Comparison of ENCODE assay signal across 8 cellular contexts in the genomic region with DNA sequence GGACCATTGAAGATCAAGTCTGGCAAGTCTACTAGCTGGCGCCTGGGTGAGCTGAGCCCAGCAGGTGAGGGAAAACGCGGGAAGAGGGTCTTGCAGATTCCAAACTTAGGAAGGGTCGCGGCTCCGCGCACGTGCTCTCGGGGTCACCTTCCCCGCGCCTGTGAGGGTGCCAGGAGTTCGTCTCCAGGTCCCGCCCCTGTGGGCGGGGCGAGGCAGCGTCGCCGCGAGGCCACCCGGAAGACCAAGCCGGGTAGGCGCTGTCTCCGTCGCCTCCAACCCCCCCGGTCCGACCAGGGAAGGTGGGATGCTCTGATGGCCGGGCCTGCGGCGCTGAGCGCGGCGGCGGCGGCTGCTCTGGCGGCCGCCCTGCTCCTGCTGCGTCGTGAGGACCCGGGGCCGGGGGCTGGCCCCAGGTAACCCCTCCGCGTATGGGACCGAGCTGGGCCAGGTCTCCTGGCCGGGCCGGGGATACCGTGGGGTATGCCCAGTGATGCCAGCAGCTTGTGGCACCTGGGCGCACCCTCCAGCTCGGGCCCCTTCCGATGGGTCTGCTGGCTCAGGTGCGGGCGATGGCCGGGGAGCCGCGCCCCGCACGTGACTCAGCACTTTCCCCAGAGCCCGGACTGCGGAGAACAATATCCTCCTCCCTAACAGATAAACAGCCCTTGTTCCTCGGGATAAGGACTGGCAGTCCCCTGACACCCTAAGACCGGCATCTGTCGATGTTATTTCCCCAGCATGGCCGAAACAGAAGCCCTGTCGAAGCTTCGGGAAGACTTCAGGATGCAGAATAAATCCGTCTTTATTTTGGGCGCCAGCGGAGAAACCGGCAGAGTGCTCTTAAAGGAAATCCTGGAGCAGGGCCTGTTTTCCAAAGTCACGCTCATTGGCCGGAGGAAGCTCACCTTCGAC. TPM values are rescaled to one million over a fixed set of nuclear protein-coding genes. Genes with fewer than 3 reads are reported as not detected.
DNase-seq lines count a peak whose midpoint lies in the region; ATAC-seq and TF ChIP-seq lines count a peak whose summit lies in the region.

HTATIP2 (plus strand) TSS at position 215 of the 912 bp plus-strand sequence; CDS start at position 739, 524 bp downstream.

- no peak within 1 kb of the TSS for H3K27ac ChIP-seq in MM.1S (ENCODE audit: low read length)

- H3K9me3 ChIP-seq in MM.1S (replicated peaks; ENCODE audit: insufficient read depth, low read length), result no peaks in the 10 kb centered on the region

- peaks cover 6% of the 10 kb centered on the region; the same call in 1 of the 2 replicates for H3K36me3 Mint-ChIP-seq in WTC11

- peaks cover 44% of the 10 kb centered on the region for H3K27me3 Mint-ChIP-seq in WTC11 (ENCODE audit: low read depth)

- peak within 1 kb of the TSS; percentile 75 for H3K4me3 Mint-ChIP-seq in WTC11

- ATAC-seq in GM21786 (IDR thresholded peaks at IDR 0.05; ENCODE audit: unreplicated experiment), result peak; percentile 90
- ATAC-seq in WTC11, result peak; percentile 82

- H2AFZ ChIP-seq in MM.1S (ENCODE audit: low read length), result peak within 1 kb of the TSS; percentile 93

- no peaks in the 10 kb centered on the region for H3K27me3 ChIP-seq in MM.1S (replicated peaks; ENCODE audit: insufficient read depth, low read length)

- H3K9me2 ChIP-seq in MM.1S (replicated peaks; ENCODE audit: insufficient read depth, low read length), result no peaks in the 10 kb centered on the region

- in situ Hi-C loops in G401 (cut with HindIII; ENCODE audit: low sequenced_read_pairs), result no loop called here

- H3K79me2 ChIP-seq in MM.1S (ENCODE audit: low read length), result no peaks in the 10 kb centered on the region

- POLR2A ChIA-PET in WTC11 (lab: Charles Lee), result no interaction called here

- CTCF ChIA-PET in WTC11 (lab: Charles Lee), result interaction anchor here (1.0 to 3.6 kb wide), 5 partner anchors 9 to 246 kb away, joined by 4 to 14 read pairs (median 6); no protein-coding TSS in a partner anchor

- peak; percentile 52 for DNase-seq in G401 (ENCODE audit: low spot score)
- DNase-seq in MM.1S, result peak; percentile 50
- DNase-seq in WTC11 (ENCODE audit: low spot score), result peak; percentile 67
- peak; percentile 57 to 63 for DNase-seq in cardiac fibroblast (ENCODE audit: low read depth in 2 of 2)
- peak; percentile 77 for DNase-seq in islet precursor cell
- DNase-seq in stimulated activated CD4-positive, alpha-beta T cell treated with anti-CD3 and anti-CD28 coated beads, Interleukin-12 subunit alpha, Interleukin-12 subunit beta, amount 100 ng/mL, for 24 hours (ENCODE audit: low read depth in 2 of 2), result peak; percentile 59 to 66
- no peak for DNase-seq in NCI-H226

- H3K4me2 ChIP-seq in MM.1S (ENCODE audit: low read depth, low read length), result peak within 1 kb of the TSS; percentile 95

- H3K4me1 ChIP-seq in MM.1S (ENCODE audit: low read length), result peaks cover 9% of the 10 kb centered on the region; the same call in 1 of the 2 replicates

- peak within 1 kb of the TSS; percentile 67 for H3K9ac ChIP-seq in MM.1S (ENCODE audit: low read length)

- H3K4me3 ChIP-seq in MM.1S (ENCODE audit: low read length) (peak within 1 kb of the TSS; percentile 74), cardiac fibroblast (replicated peaks in 1 of 2; ENCODE audit: low read depth in 2 of 2, low read length in 2 of 2) (peak within 1 kb of the TSS; percentile 63)

- peak within 1 kb of the TSS; percentile 25 for H3K27ac Mint-ChIP-seq in WTC11

- no peaks in the 10 kb centered on the region for H3K9me3 Mint-ChIP-seq in WTC11

- no peaks in the 10 kb centered on the region for H3K36me3 ChIP-seq in MM.1S (replicated peaks; ENCODE audit: insufficient read depth, low read length)

- no peak for TF ChIP-seq CTCF in MM.1S (IDR thresholded peaks at IDR 0.05; ENCODE audit: low read length)
- TF ChIP-seq CTCF in WTC11 (IDR thresholded peaks at IDR 0.05), result no peak
- TF ChIP-seq CTCF in cardiac fibroblast (IDR thresholded peaks at IDR 0.05; ENCODE audit: low read depth, low read length), result no peak

- peaks cover 35% of the 10 kb centered on the region for H3K4me1 Mint-ChIP-seq in WTC11

- H3F3A ChIP-seq in MM.1S (ENCODE audit: insufficient read depth, low read length), result no peaks in the 10 kb centered on the region

- H4K20me1 ChIP-seq in MM.1S (ENCODE audit: insufficient read depth, low read length), result no peaks in the 10 kb centered on the region

TF ChIP-seq in WTC11, 78 proteins besides CTCF, POLR2A, EP300 and RAD21 (continues in another document):
- TF ChIP-seq TEAD1 (CRISPR knock-in tag; IDR thresholded peaks at IDR 0.05) (peak; percentile 92; the same call in 1 of the 2 replicates), PRRX2 (CRISPR knock-in tag; IDR thresholded peaks at IDR 0.05) (0 out of 2 replicates have a peak, but pooled peaks have one; percentile 36), CDX4 (CRISPR knock-in tag; IDR thresholded peaks at IDR 0.05; ENCODE audit: borderline replicate concordance) (no peak), FOXP1 (CRISPR knock-in tag; IDR thresholded peaks at IDR 0.05; ENCODE audit: borderline replicate concordance) (peak; percentile 95), ZNF263 (CRISPR knock-in tag; IDR thresholded peaks at IDR 0.05; ENCODE audit: low read depth) (0 out of 2 replicates have a peak, but pooled peaks have one; percentile 6), ZNF232 (CRISPR knock-in tag; IDR thresholded peaks at IDR 0.05) (no peak), ZNF121 (CRISPR knock-in tag; IDR thresholded peaks at IDR 0.05) (no peak), MXD4 (CRISPR knock-in tag; IDR thresholded peaks at IDR 0.05; ENCODE audit: borderline replicate concordance) (no peak), SMAD4 (CRISPR knock-in tag; IDR thresholded peaks at IDR 0.05) (no peak), STAT6 (CRISPR knock-in tag; conservative IDR thresholded peaks at IDR 0.05; ENCODE audit: low read depth) (no peak), GABPB1 (CRISPR knock-in tag; IDR thresholded peaks at IDR 0.05) (no peak), ATF2 (CRISPR knock-in tag; IDR thresholded peaks at IDR 0.05; ENCODE audit: borderline replicate concordance, low read depth) (no peak)
- TF ChIP-seq, protein P1, sequence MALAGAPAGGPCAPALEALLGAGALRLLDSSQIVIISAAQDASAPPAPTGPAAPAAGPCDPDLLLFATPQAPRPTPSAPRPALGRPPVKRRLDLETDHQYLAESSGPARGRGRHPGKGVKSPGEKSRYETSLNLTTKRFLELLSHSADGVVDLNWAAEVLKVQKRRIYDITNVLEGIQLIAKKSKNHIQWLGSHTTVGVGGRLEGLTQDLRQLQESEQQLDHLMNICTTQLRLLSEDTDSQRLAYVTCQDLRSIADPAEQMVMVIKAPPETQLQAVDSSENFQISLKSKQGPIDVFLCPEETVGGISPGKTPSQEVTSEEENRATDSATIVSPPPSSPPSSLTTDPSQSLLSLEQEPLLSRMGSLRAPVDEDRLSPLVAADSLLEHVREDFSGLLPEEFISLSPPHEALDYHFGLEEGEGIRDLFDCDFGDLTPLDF (CRISPR knock-in tag; IDR thresholded peaks at IDR 0.05), result peak; percentile 68
- TF ChIP-seq, protein P2, sequence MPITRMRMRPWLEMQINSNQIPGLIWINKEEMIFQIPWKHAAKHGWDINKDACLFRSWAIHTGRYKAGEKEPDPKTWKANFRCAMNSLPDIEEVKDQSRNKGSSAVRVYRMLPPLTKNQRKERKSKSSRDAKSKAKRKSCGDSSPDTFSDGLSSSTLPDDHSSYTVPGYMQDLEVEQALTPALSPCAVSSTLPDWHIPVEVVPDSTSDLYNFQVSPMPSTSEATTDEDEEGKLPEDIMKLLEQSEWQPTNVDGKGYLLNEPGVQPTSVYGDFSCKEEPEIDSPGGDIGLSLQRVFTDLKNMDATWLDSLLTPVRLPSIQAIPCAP (CRISPR knock-in tag; IDR thresholded peaks at IDR 0.05), result peak; percentile 50

RNA-seq across cellular contexts. Expression of gene HTATIP2, which starts in this region (rescaled TPM):
- not detected in 2 replicates for total RNA-seq in G401 (2014; rRNA removed; shearing (Covaris generic))
- total RNA-seq in WTC11 (2021), result 32.7 to 51.3 TPM (median 47.3 TPM) in 3 replicates

Comparison
In these comparisons a context has a peak if more than half of its experiments do, and no peak if none do; other contexts are left out.
1. RNA of gene HTATIP2 (total RNA-seq): 32.7 to 51.3 TPM in WTC11; not detected in G401; every median in the first group is over 10 times any median in the second.
2. Peak in DNase-seq in G401; RNA of the gene not detected or under 1 TPM.